19 cellular contexts compared by ENCODE assay signal in genomic region chr2:61664190-61664589, GRCh38.
"Had no signal": no experiment of that assay in that cellular context is flagged by ENCODE, and none has a peak within 500 bp of the region (broad histone marks: within the 10 kb centered on the region; RNA-seq: fewer than 3 reads in every experiment).

No MANE protein-coding gene starts in this region.

- H3K4me3 ChIP-seq: SJSA1, SK-N-MC had no signal

- H3K4me3 Mint-ChIP-seq: IgD-negative memory B cell had no signal

- H3K36me3 Mint-ChIP-seq: IgD-negative memory B cell had no signal

- H3K9me3 ChIP-seq: SJSA1 had no signal

- H3K36me3 ChIP-seq: SJSA1 had no signal

- H3K27ac Mint-ChIP-seq: IgD-negative memory B cell had no signal

- DNase-seq: KBM-7, MV-4-11, NCI-H1048, NCI-H1105, NCI-H1417, NCI-H1436 treated with DMSO at 0.1 percent for 48 hours, NCI-H1694, NCI-H187 treated with DMSO at 0.1 percent for 48 hours, NCI-H2029 treated with DMSO at 0.1 percent for 48 hours, NCI-H2227 treated with DMSO at 0.1 percent for 48 hours, NCI-H524, NCI-H526 treated with DMSO at 0.1 percent for 48 hours, NCI-H748 treated with DMSO at 0.1 percent for 48 hours, Right ventricle myocardium superior, RPMI8226, SIG-M5 had no signal

- H3K9me3 Mint-ChIP-seq: IgD-negative memory B cell had no signal

- H3K27ac ChIP-seq: SJSA1, SK-N-MC had no signal
